11 cellular contexts compared by ENCODE assay signal in the genomic region with DNA sequence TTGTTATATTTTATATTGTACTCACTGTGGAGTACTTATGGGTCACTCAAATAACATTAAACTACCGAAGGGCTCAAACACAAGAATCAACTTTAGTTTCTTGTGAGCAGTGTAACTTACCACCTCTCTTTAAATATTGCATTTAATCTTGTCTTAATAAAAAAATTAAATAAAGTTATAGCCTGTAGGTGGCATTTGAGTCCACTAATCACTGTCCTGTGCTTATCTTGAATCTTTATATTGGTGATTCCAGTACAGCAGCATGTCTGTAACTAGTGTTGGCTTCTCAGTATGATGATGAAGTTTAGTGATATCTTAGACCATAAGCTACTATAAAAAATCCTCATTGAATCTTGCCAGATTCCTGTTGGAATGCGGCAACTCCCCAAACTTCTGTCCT.
DNase-seq lines count a peak whose midpoint lies in the region; ATAC-seq and TF ChIP-seq lines count a peak whose summit lies in the region.
"Had no signal": no experiment of that assay in that cellular context is flagged by ENCODE, and none has a peak within 500 bp of the region (broad histone marks: within the 10 kb centered on the region; RNA-seq: fewer than 3 reads in every experiment).

No MANE protein-coding gene starts in this region.

- H3K4me1 ChIP-seq in lower lobe of right lung, result no peaks in the 10 kb centered on the region

- H3K27ac ChIP-seq in C4-2B, result no peak overlapping the region
- H3K27ac ChIP-seq in lower lobe of right lung, result no peak overlapping the region

- no peak overlapping the region for H3K4me3 Mint-ChIP-seq in brain
- no peak overlapping the region for H3K4me3 Mint-ChIP-seq in activated naive CD4-positive, alpha-beta T cell treated with anti-CD3 and anti-CD28 coated beads for 36 hours

- peaks cover 4 to 26% (median 8%) of the 10 kb centered on the region in 5 experiments for H3K9me3 Mint-ChIP-seq in brain
- H3K9me3 Mint-ChIP-seq in activated naive CD4-positive, alpha-beta T cell treated with anti-CD3 and anti-CD28 coated beads for 36 hours, result peaks cover 11% of the 10 kb centered on the region

- DNase-seq in lower lobe of right lung (no peak), medulla oblongata (ENCODE audit: extremely low spot score) (no peak), NOMO-1 (lab: John Stamatoyannopoulos, UW; ENCODE audit: unreplicated experiment in 2 of 2) (no peak)
- DNase-seq in activated naive CD4-positive, alpha-beta T cell treated with anti-CD3 and anti-CD28 coated beads for 36 hours, result no peak
- no peak for DNase-seq in activated effector memory CD4-positive, alpha-beta T cell treated with anti-CD3 and anti-CD28 coated beads, Interleukin-2, amount 50 U/mL, for 16 hours
- DNase-seq: activated CD4-positive, alpha-beta T cell treated with anti-CD3 and anti-CD28 coated beads for 1 hour; activated effector memory CD4-positive, alpha-beta T cell treated with Interleukin-2 at 50 U/mL for 16 hours; kidney had no signal

- H3K36me3 Mint-ChIP-seq in brain, result no peaks in the 10 kb centered on the region
- no peaks in the 10 kb centered on the region for H3K36me3 Mint-ChIP-seq in activated naive CD4-positive, alpha-beta T cell treated with anti-CD3 and anti-CD28 coated beads for 36 hours (ENCODE audit: low read depth)

- no peaks in the 10 kb centered on the region for H3K4me1 Mint-ChIP-seq in brain
- no peaks in the 10 kb centered on the region for H3K4me1 Mint-ChIP-seq in activated naive CD4-positive, alpha-beta T cell treated with anti-CD3 and anti-CD28 coated beads for 36 hours (ENCODE audit: low read depth)

- no peak overlapping the region for H3K4me3 ChIP-seq in lower lobe of right lung

- ATAC-seq in lower lobe of right lung, result peak in 1 of 2 donors; percentile 28

- H3K9me3 ChIP-seq in lower lobe of right lung, result no peaks in the 10 kb centered on the region

- no peaks in the 10 kb centered on the region for H3K27me3 ChIP-seq in lower lobe of right lung (ENCODE audit: low read depth)

- H3K36me3 ChIP-seq in lower lobe of right lung, result no peaks in the 10 kb centered on the region

- CTCF ChIA-PET in activated naive CD4-positive, alpha-beta T cell treated with anti-CD3 and anti-CD28 coated beads for 36 hours (lab: Charles Lee), result no interaction called here

- TF ChIP-seq CTCF in C4-2B (conservative IDR thresholded peaks at IDR 0.05) (peak; percentile 57), LNCAP (IDR thresholded peaks at IDR 0.05) (peak; percentile 34; the same call in 1 of the 2 replicates), brain (conservative IDR thresholded peaks at IDR 0.05) (peak; percentile 26 to 49), lower lobe of right lung (IDR thresholded peaks at IDR 0.05) (peak; percentile 15)

- H3K27ac Mint-ChIP-seq in brain, result no peak overlapping the region
- no peak overlapping the region for H3K27ac Mint-ChIP-seq in activated naive CD4-positive, alpha-beta T cell treated with anti-CD3 and anti-CD28 coated beads for 36 hours

- no peaks in the 10 kb centered on the region for H3K27me3 Mint-ChIP-seq in brain
- no peaks in the 10 kb centered on the region for H3K27me3 Mint-ChIP-seq in activated naive CD4-positive, alpha-beta T cell treated with anti-CD3 and anti-CD28 coated beads for 36 hours (ENCODE audit: low read depth)

- intact Hi-C loops in lower lobe of right lung (cut with DNase I), result no loop called here
- intact Hi-C loops in activated naive CD4-positive, alpha-beta T cell treated with anti-CD3 and anti-CD28 coated beads for 36 hours (cut with micrococcal nuclease), result loop anchor here (10.0 kb wide), 1 partner anchor 512 kb away; no protein-coding TSS in a partner anchor
